In the genomic region with DNA sequence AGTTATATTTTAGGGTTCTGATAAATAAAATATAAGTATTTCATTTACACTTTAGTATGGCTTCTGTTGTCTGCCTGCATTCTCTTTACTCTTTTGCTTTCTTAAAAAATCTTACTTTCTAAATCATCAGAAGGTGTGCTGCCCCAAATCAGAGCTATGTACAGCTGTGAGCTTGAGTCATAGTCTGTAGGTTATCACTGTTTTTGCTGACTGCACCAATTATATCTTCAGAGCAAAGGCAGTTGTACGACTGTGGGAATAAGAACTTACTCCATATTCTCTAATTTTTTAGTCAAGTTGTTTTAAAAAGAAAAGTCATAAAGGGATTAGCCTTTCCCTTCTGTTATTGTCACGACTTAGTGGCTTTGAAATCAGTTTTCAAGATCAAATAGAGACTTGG, we compare ENCODE assay signal across 9 cellular contexts.
"Had no signal": no experiment of that assay in that cellular context is flagged by ENCODE, and none has a peak within 500 bp of the region (broad histone marks: within the 10 kb centered on the region; RNA-seq: fewer than 3 reads in every experiment).

No MANE protein-coding gene starts in this region.

- H3K4me3 ChIP-seq: GM23248 had no signal

- H3K9ac ChIP-seq: GM23248 had no signal

- H3K27ac ChIP-seq: GM23248, HL-60 had no signal

- H2AFZ ChIP-seq: GM23248 had no signal

- FAIRE-seq: H1, H54 had no signal

- DNase-seq: GM23248, H9, HCEC 1CT, HFFc6, Kasumi-1, KG1 had no signal
